ENCODE assay signal across 23 cellular contexts in the genomic region with DNA sequence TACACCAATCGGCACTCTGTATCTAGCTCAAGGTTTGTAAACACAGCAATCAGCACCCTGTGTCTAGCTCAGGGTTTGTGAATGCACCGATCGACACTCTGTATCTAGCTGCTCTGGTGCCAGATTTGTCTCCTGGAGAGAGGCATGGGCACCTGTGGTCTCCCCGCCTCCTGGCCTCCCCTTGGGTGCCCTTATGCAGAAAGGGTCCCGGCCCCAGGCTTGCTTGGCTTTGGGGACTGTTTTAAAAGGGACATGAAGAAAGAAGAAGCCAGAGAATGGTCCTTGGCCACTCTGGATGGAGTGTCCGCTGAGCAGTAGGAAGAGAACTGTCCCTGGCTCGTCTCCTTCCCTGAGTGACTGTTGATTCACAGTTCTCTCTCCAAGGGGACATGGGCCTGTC. TPM values are rescaled to one million over a fixed set of nuclear protein-coding genes. Genes with fewer than 3 reads are reported as not detected.
DNase-seq lines count a peak whose midpoint lies in the region; ATAC-seq and TF ChIP-seq lines count a peak whose summit lies in the region.
"Had no signal": no experiment of that assay in that cellular context is flagged by ENCODE, and none has a peak within 500 bp of the region (broad histone marks: within the 10 kb centered on the region; RNA-seq: fewer than 3 reads in every experiment).

No MANE protein-coding gene starts in this region.

- TF ChIP-seq CTCF in chondrocyte (IDR thresholded peaks at IDR 0.05): no peak
- TF ChIP-seq CTCF in neural progenitor cell (IDR thresholded peaks at IDR 0.05): no peak
- no peak for TF ChIP-seq CTCF in suprapubic skin (IDR thresholded peaks at IDR 0.05)

- no peaks in the 10 kb centered on the region for H3K79me2 ChIP-seq in neural progenitor cell (ENCODE audit: low read depth)

- H3K9me3 ChIP-seq in neural progenitor cell (ENCODE audit: low read depth) (no peaks in the 10 kb centered on the region), suprapubic skin (no peaks in the 10 kb centered on the region)
- H3K9me3 ChIP-seq: MG63 had no signal

- H2AFZ ChIP-seq in neural progenitor cell (replicated peaks): no peak overlapping the region
- H2AFZ ChIP-seq: GM23248 had no signal

- peaks cover 19% of the 10 kb centered on the region for H3K4me1 Mint-ChIP-seq in activated naive CD8-positive, alpha-beta T cell treated with anti-CD3 and anti-CD28 coated beads, Interleukin-2, amount 10 ng/mL, durations not matched to agents 7 days and 5 days
- peaks cover 22% of the 10 kb centered on the region for H3K4me1 Mint-ChIP-seq in activated naive CD8-positive, alpha-beta T cell treated with anti-CD3 and anti-CD28 coated beads, Interleukin-2, amount 50 U/mL, for 24 hours
- H3K4me1 Mint-ChIP-seq in chondrocyte (ENCODE audit: low read depth): peaks cover 9% of the 10 kb centered on the region
- peaks cover 22% of the 10 kb centered on the region for H3K4me1 Mint-ChIP-seq in neural progenitor cell

- no peak overlapping the region for H3K27ac ChIP-seq in neural progenitor cell
- H3K27ac ChIP-seq in suprapubic skin: no peak overlapping the region
- H3K27ac ChIP-seq: GM23248 had no signal

- POLR2A ChIA-PET in activated naive CD8-positive, alpha-beta T cell treated with anti-CD3 and anti-CD28 coated beads, Interleukin-2, amount 10 ng/mL, durations not matched to agents 7 days and 5 days (lab: Charles Lee): no interaction called here

- no peaks in the 10 kb centered on the region for H3F3A ChIP-seq in neural progenitor cell (ENCODE audit: low read depth)

- no peak overlapping the region for H3K4me3 Mint-ChIP-seq in activated naive CD8-positive, alpha-beta T cell treated with anti-CD3 and anti-CD28 coated beads, Interleukin-2, amount 10 ng/mL, durations not matched to agents 7 days and 5 days
- H3K4me3 Mint-ChIP-seq in activated naive CD8-positive, alpha-beta T cell treated with anti-CD3 and anti-CD28 coated beads, Interleukin-2, amount 50 U/mL, for 24 hours: no peak overlapping the region
- H3K4me3 Mint-ChIP-seq in chondrocyte (ENCODE audit: unreplicated experiment) (no peak overlapping the region), neural progenitor cell (no peak overlapping the region)
- H3K4me3 Mint-ChIP-seq: CD4-positive, CD25-positive, alpha-beta regulatory T cell; H9 had no signal

- H3K27me3 Mint-ChIP-seq in activated naive CD8-positive, alpha-beta T cell treated with anti-CD3 and anti-CD28 coated beads, Interleukin-2, amount 10 ng/mL, durations not matched to agents 7 days and 5 days: peaks cover 4% of the 10 kb centered on the region
- H3K27me3 Mint-ChIP-seq in activated naive CD8-positive, alpha-beta T cell treated with anti-CD3 and anti-CD28 coated beads, Interleukin-2, amount 50 U/mL, for 24 hours: no peaks in the 10 kb centered on the region
- no peaks in the 10 kb centered on the region for H3K27me3 Mint-ChIP-seq in chondrocyte (ENCODE audit: low read depth)
- peaks cover 8% of the 10 kb centered on the region for H3K27me3 Mint-ChIP-seq in neural progenitor cell (ENCODE audit: insufficient read depth, low read depth)

- no peak overlapping the region for H3K4me2 ChIP-seq in neural progenitor cell

- H3K4me1 ChIP-seq in neural progenitor cell: peaks cover 13% of the 10 kb centered on the region
- no peaks in the 10 kb centered on the region for H3K4me1 ChIP-seq in suprapubic skin

- H3K27me3 ChIP-seq in neural progenitor cell: no peaks in the 10 kb centered on the region
- peaks cover 14% of the 10 kb centered on the region for H3K27me3 ChIP-seq in suprapubic skin
- H3K27me3 ChIP-seq: BLaER1, MG63 had no signal

- H3K36me3 Mint-ChIP-seq in activated naive CD8-positive, alpha-beta T cell treated with anti-CD3 and anti-CD28 coated beads, Interleukin-2, amount 10 ng/mL, durations not matched to agents 7 days and 5 days: no peaks in the 10 kb centered on the region
- H3K36me3 Mint-ChIP-seq in activated naive CD8-positive, alpha-beta T cell treated with anti-CD3 and anti-CD28 coated beads, Interleukin-2, amount 50 U/mL, for 24 hours (ENCODE audit: low read depth): no peaks in the 10 kb centered on the region
- H3K36me3 Mint-ChIP-seq in chondrocyte (ENCODE audit: low read depth): peaks cover 2% of the 10 kb centered on the region
- no peaks in the 10 kb centered on the region for H3K36me3 Mint-ChIP-seq in neural progenitor cell
- H3K36me3 Mint-ChIP-seq: CD4-positive, CD25-positive, alpha-beta regulatory T cell had no signal

- TF ChIP-seq POLR2A in suprapubic skin (IDR thresholded peaks at IDR 0.05): no peak

- H3K4me3 ChIP-seq in neural progenitor cell: no peak overlapping the region
- H3K4me3 ChIP-seq in suprapubic skin: no peak overlapping the region
- H3K4me3 ChIP-seq: BLaER1, GM23248, MG63 had no signal

- H3K9ac ChIP-seq in neural progenitor cell: no peak overlapping the region
- H3K9ac ChIP-seq: BLaER1, GM23248 had no signal

- TF ChIP-seq EP300 in suprapubic skin (IDR thresholded peaks at IDR 0.05): no peak

- H4K20me1 ChIP-seq in neural progenitor cell (ENCODE audit: low read depth): no peaks in the 10 kb centered on the region

- no peaks in the 10 kb centered on the region for H3K9me3 Mint-ChIP-seq in activated naive CD8-positive, alpha-beta T cell treated with anti-CD3 and anti-CD28 coated beads, Interleukin-2, amount 10 ng/mL, durations not matched to agents 7 days and 5 days
- H3K9me3 Mint-ChIP-seq in activated naive CD8-positive, alpha-beta T cell treated with anti-CD3 and anti-CD28 coated beads, Interleukin-2, amount 50 U/mL, for 24 hours: no peaks in the 10 kb centered on the region
- no peaks in the 10 kb centered on the region for H3K9me3 Mint-ChIP-seq in chondrocyte (ENCODE audit: low read depth)
- H3K9me3 Mint-ChIP-seq in neural progenitor cell: peaks cover 4% of the 10 kb centered on the region

- no peak overlapping the region for H3K27ac Mint-ChIP-seq in activated naive CD8-positive, alpha-beta T cell treated with anti-CD3 and anti-CD28 coated beads, Interleukin-2, amount 10 ng/mL, durations not matched to agents 7 days and 5 days
- no peak overlapping the region for H3K27ac Mint-ChIP-seq in activated naive CD8-positive, alpha-beta T cell treated with anti-CD3 and anti-CD28 coated beads, Interleukin-2, amount 50 U/mL, for 24 hours
- H3K27ac Mint-ChIP-seq in chondrocyte (ENCODE audit: unreplicated experiment) (no peak overlapping the region), neural progenitor cell (peak overlapping the region; percentile 37)
- H3K27ac Mint-ChIP-seq: CD4-positive, CD25-positive, alpha-beta regulatory T cell had no signal

- peak; percentile 20 for DNase-seq in activated naive CD8-positive, alpha-beta T cell treated with anti-CD3 and anti-CD28 coated beads, Interleukin-2, amount 10 ng/mL, durations not matched to agents 7 days and 5 days
- no peak for DNase-seq in activated naive CD8-positive, alpha-beta T cell treated with anti-CD3 and anti-CD28 coated beads, Interleukin-2, amount 50 U/mL, for 24 hours
- DNase-seq in chondrocyte (ENCODE audit: low spot score): peak; percentile 68
- no peak for DNase-seq in neural progenitor cell (ENCODE audit: low spot score)
- DNase-seq in suprapubic skin (ENCODE audit: low spot score in 2 of 2): peak; percentile 19 to 57
- DNase-seq in RPMI8226: no peak
- DNase-seq in DMS 273 treated with DMSO at 0.1 percent for 48 hours (lab: John Stamatoyannopoulos, UW): no peak
- DNase-seq: CD4-positive, CD25-positive, alpha-beta regulatory T cell; GM23248; IMR-90; KG1; MG63; NCI-H1105 treated with DMSO at 0.1 percent for 48 hours; NCI-H146; NCI-H446; NCI-H524 treated with DMSO at 0.1 percent for 48 hours; NCI-H774; PC-3 had no signal

- H3K36me3 ChIP-seq in neural progenitor cell (no peaks in the 10 kb centered on the region), suprapubic skin (no peaks in the 10 kb centered on the region)
- H3K36me3 ChIP-seq: BLaER1, MG63 had no signal

- WGBS in suprapubic skin: 84% methylated on average over 7 of the region's 7 CpGs

- no peak for ATAC-seq in activated naive CD8-positive, alpha-beta T cell treated with anti-CD3 and anti-CD28 coated beads, Interleukin-2, amount 10 ng/mL, durations not matched to agents 7 days and 5 days (ENCODE audit: low read depth)
- no peak for ATAC-seq in activated naive CD8-positive, alpha-beta T cell treated with anti-CD3 and anti-CD28 coated beads, Interleukin-2, amount 50 U/mL, for 24 hours
- ATAC-seq in GM21786 (IDR thresholded peaks at IDR 0.05; ENCODE audit: unreplicated experiment): no peak
- ATAC-seq: PC-3 had no signal

RNA-seq across cellular contexts. Expression of a gene that starts 11.5 kb away (rescaled TPM):
- total RNA-seq in activated naive CD8-positive, alpha-beta T cell treated with anti-CD3 and anti-CD28 coated beads, Interleukin-2, amount 10 ng/mL, durations not matched to agents 7 days and 5 days: not detected
- not detected in 3 replicates for total RNA-seq in chondrocyte
- total RNA-seq in neural progenitor cell (ENCODE audit: low replicate concordance): not detected in 2 replicates
- not detected for total RNA-seq in suprapubic skin
- total RNA-seq: CD4-positive, CD25-positive, alpha-beta regulatory T cell; GM23248; IMR-90; RPMI7951 had no signal

RNA-seq across cellular contexts. Expression of a gene that starts 39.6 kb away (rescaled TPM):
- not detected for total RNA-seq in activated naive CD8-positive, alpha-beta T cell treated with anti-CD3 and anti-CD28 coated beads, Interleukin-2, amount 10 ng/mL, durations not matched to agents 7 days and 5 days
- total RNA-seq in chondrocyte (not detected in 3 replicates), neural progenitor cell (ENCODE audit: low replicate concordance) (not detected in 2 replicates), suprapubic skin (not detected)
- total RNA-seq: A172; CD4-positive, CD25-positive, alpha-beta regulatory T cell; GM23248; IMR-90; RPMI7951 had no signal

Comparison
In these comparisons a context has a peak if more than half of its experiments do, and no peak if none do; other contexts are left out.
1. DNase-seq: peak in activated naive CD8-positive, alpha-beta T cell treated with anti-CD3 and anti-CD28 coated beads, Interleukin-2, amount 10 ng/mL, durations not matched to agents 7 days and 5 days (single experiment), chondrocyte (single experiment) and suprapubic skin (2 of 2); none in activated naive CD8-positive, alpha-beta T cell treated with anti-CD3 and anti-CD28 coated beads, Interleukin-2, amount 50 U/mL, for 24 hours (single experiment), neural progenitor cell (single experiment), RPMI8226 (single experiment) and DMS 273 treated with DMSO at 0.1 percent for 48 hours (single experiment).